Comparison of ENCODE assay signal across 19 cellular contexts in genomic region chr2:192499476-192499875, GRCh38.
DNase-seq lines count a peak whose midpoint lies in the region; ATAC-seq, FAIRE-seq and TF ChIP-seq lines count a peak whose summit lies in the region.
"Had no signal": no experiment of that assay in that cellular context is flagged by ENCODE, and none has a peak within 500 bp of the region (broad histone marks: within the 10 kb centered on the region; RNA-seq: fewer than 3 reads in every experiment).

No MANE protein-coding gene starts in this region.

- H3K9ac ChIP-seq in astrocyte (ENCODE audit: low read length): no peak overlapping the region

- H3K4me3 Mint-ChIP-seq in astrocyte (ENCODE audit: unreplicated experiment) (no peak overlapping the region), chondrocyte (ENCODE audit: unreplicated experiment) (no peak overlapping the region)
- H3K4me3 Mint-ChIP-seq in stimulated activated naive B cell treated with anti-CD40 and anti-IgM and Interleukin-4, amounts not matched to agents 10 μg/mL and 1 μg/mL and 100 μg/mL, for 72 hours: no peak overlapping the region
- H3K4me3 Mint-ChIP-seq: activated naive CD8-positive, alpha-beta T cell treated with anti-CD3 and anti-CD28 coated beads, Interleukin-2, amount 50 U/mL, for 24 hours; activated T-helper 1 cell treated with anti-CD3 and anti-CD28 coated beads, Interleukin-12 subunit alpha, Interleukin-12 subunit beta, Interleukin-2, Interleukin-4 antibody, amounts not matched to agents 30 ng/mL and 10 ng/mL and 1 ng/mL, durations not matched to agents 14 hours and 24 hours and 36 hours had no signal

- H3K27ac Mint-ChIP-seq in astrocyte (ENCODE audit: unreplicated experiment) (no peak overlapping the region), chondrocyte (ENCODE audit: unreplicated experiment) (no peak overlapping the region)
- H3K27ac Mint-ChIP-seq in stimulated activated naive B cell treated with anti-CD40 and anti-IgM and Interleukin-4, amounts not matched to agents 10 μg/mL and 1 μg/mL and 100 μg/mL, for 72 hours: no peak overlapping the region
- H3K27ac Mint-ChIP-seq: activated naive CD8-positive, alpha-beta T cell treated with anti-CD3 and anti-CD28 coated beads, Interleukin-2, amount 50 U/mL, for 24 hours; activated T-helper 1 cell treated with anti-CD3 and anti-CD28 coated beads, Interleukin-12 subunit alpha, Interleukin-12 subunit beta, Interleukin-2, Interleukin-4 antibody, amounts not matched to agents 30 ng/mL and 10 ng/mL and 1 ng/mL, durations not matched to agents 14 hours and 24 hours and 36 hours had no signal

- no peaks in the 10 kb centered on the region for H3K9me3 ChIP-seq in astrocyte (ENCODE audit: insufficient read depth, low read depth, low read length)
- H3K9me3 ChIP-seq: pancreas, SJSA1, suprapubic skin had no signal

- H3K9me3 Mint-ChIP-seq in astrocyte (ENCODE audit: unreplicated experiment) (no peaks in the 10 kb centered on the region), chondrocyte (ENCODE audit: low read depth) (no peaks in the 10 kb centered on the region)
- H3K9me3 Mint-ChIP-seq in stimulated activated naive B cell treated with anti-CD40 and anti-IgM and Interleukin-4, amounts not matched to agents 10 μg/mL and 1 μg/mL and 100 μg/mL, for 72 hours: peaks cover 0 to 2% of the 10 kb centered on the region in 2 donors
- H3K9me3 Mint-ChIP-seq: activated naive CD8-positive, alpha-beta T cell treated with anti-CD3 and anti-CD28 coated beads, Interleukin-2, amount 50 U/mL, for 24 hours; activated T-helper 1 cell treated with anti-CD3 and anti-CD28 coated beads, Interleukin-12 subunit alpha, Interleukin-12 subunit beta, Interleukin-2, Interleukin-4 antibody, amounts not matched to agents 30 ng/mL and 10 ng/mL and 1 ng/mL, durations not matched to agents 14 hours and 24 hours and 36 hours had no signal

- no peaks in the 10 kb centered on the region for H4K20me1 ChIP-seq in astrocyte (ENCODE audit: insufficient read depth, low read length)

- no peak overlapping the region for H3K27ac ChIP-seq in astrocyte (ENCODE audit: low read depth, low read length)
- H3K27ac ChIP-seq: pancreas, SJSA1, suprapubic skin had no signal

- H3K27me3 ChIP-seq in astrocyte (ENCODE audit: insufficient read depth, low read length): no peaks in the 10 kb centered on the region
- H3K27me3 ChIP-seq: pancreas, SJSA1, suprapubic skin had no signal

- no peaks in the 10 kb centered on the region for H3K79me2 ChIP-seq in astrocyte (ENCODE audit: insufficient read depth, low read length)

- no peak overlapping the region for H2AFZ ChIP-seq in astrocyte (ENCODE audit: low read depth, low read length)

- H3K4me1 Mint-ChIP-seq in astrocyte (ENCODE audit: low read depth, unreplicated experiment): peaks cover 20% of the 10 kb centered on the region
- H3K4me1 Mint-ChIP-seq in chondrocyte (ENCODE audit: low read depth): peaks cover 12% of the 10 kb centered on the region
- H3K4me1 Mint-ChIP-seq in stimulated activated naive B cell treated with anti-CD40 and anti-IgM and Interleukin-4, amounts not matched to agents 10 μg/mL and 1 μg/mL and 100 μg/mL, for 72 hours: no peaks in the 10 kb centered on the region
- H3K4me1 Mint-ChIP-seq: activated naive CD8-positive, alpha-beta T cell treated with anti-CD3 and anti-CD28 coated beads, Interleukin-2, amount 50 U/mL, for 24 hours had no signal

- no peaks in the 10 kb centered on the region for H3K36me3 ChIP-seq in astrocyte (ENCODE audit: insufficient read depth, low read length)
- H3K36me3 ChIP-seq: pancreas, SJSA1, suprapubic skin had no signal

- no peaks in the 10 kb centered on the region for H3K36me3 Mint-ChIP-seq in astrocyte (ENCODE audit: low read depth, unreplicated experiment)
- no peaks in the 10 kb centered on the region for H3K36me3 Mint-ChIP-seq in chondrocyte (ENCODE audit: low read depth)
- no peaks in the 10 kb centered on the region for H3K36me3 Mint-ChIP-seq in stimulated activated naive B cell treated with anti-CD40 and anti-IgM and Interleukin-4, amounts not matched to agents 10 μg/mL and 1 μg/mL and 100 μg/mL, for 72 hours

- H3K4me2 ChIP-seq in astrocyte (ENCODE audit: low read length): no peak overlapping the region

- DNase-seq in COLO829 (ENCODE audit: low spot score) (peak; percentile 5), M059J (ENCODE audit: low read depth) (peak; percentile 59), astrocyte (ENCODE audit: low read depth) (peak; percentile 77), iris pigment epithelial cell (ENCODE audit: low read depth) (peak; percentile 47), chondrocyte (ENCODE audit: low spot score) (no peak)
- DNase-seq in stimulated activated naive B cell treated with anti-CD40 and anti-IgM and Interleukin-4, amounts not matched to agents 10 μg/mL and 1 μg/mL and 100 μg/mL, for 72 hours: no peak
- DNase-seq: activated CD8-positive, alpha-beta memory T cell treated with anti-CD3 and anti-CD28 coated beads for 24 hours; activated naive CD8-positive, alpha-beta T cell treated with anti-CD3 and anti-CD28 coated beads, Interleukin-2, amount 50 U/mL, for 24 hours; H7; Kasumi-1; NCI-H187 treated with DMSO at 0.1 percent for 48 hours; pancreas; stimulated activated CD4-positive, alpha-beta T cell treated with anti-CD3 and anti-CD28 coated beads, Interleukin-4, amount 100 ng/mL, for 4 hours; stimulated activated CD8-positive, alpha-beta memory T cell treated with anti-CD3 and anti-CD28 coated beads, Interleukin-4, amount 100 ng/mL, for 48 hours had no signal

- FAIRE-seq in astrocyte (lab: Jason Lieb, UNC): peak; percentile 34
- FAIRE-seq: pancreas had no signal

- no peak for TF ChIP-seq CTCF in astrocyte (IDR thresholded peaks at IDR 0.05; ENCODE audit: insufficient read depth, low read depth, low read length)
- no peak for TF ChIP-seq CTCF in chondrocyte (IDR thresholded peaks at IDR 0.05)

- no peak overlapping the region for H3K4me3 ChIP-seq in astrocyte (ENCODE audit: insufficient read depth, low read depth, low read length)
- H3K4me3 ChIP-seq: pancreas, SJSA1, suprapubic skin had no signal

- H3K27me3 Mint-ChIP-seq in astrocyte (ENCODE audit: low read depth, unreplicated experiment) (no peaks in the 10 kb centered on the region), chondrocyte (ENCODE audit: low read depth) (peaks cover 4% of the 10 kb centered on the region)
- H3K27me3 Mint-ChIP-seq in stimulated activated naive B cell treated with anti-CD40 and anti-IgM and Interleukin-4, amounts not matched to agents 10 μg/mL and 1 μg/mL and 100 μg/mL, for 72 hours: no peaks in the 10 kb centered on the region
- H3K27me3 Mint-ChIP-seq: activated naive CD8-positive, alpha-beta T cell treated with anti-CD3 and anti-CD28 coated beads, Interleukin-2, amount 50 U/mL, for 24 hours had no signal

- H3K4me1 ChIP-seq in astrocyte (ENCODE audit: insufficient read depth, low read length): peaks cover 16% of the 10 kb centered on the region
- H3K4me1 ChIP-seq: pancreas, SJSA1, suprapubic skin had no signal

- ATAC-seq in GM21717 (IDR thresholded peaks at IDR 0.05; ENCODE audit: unreplicated experiment): no peak
- ATAC-seq in stimulated activated naive B cell treated with anti-CD40 and anti-IgM and Interleukin-4, amounts not matched to agents 10 μg/mL and 1 μg/mL and 100 μg/mL, for 72 hours (replicated peaks): no peak
- ATAC-seq in GM21360 (IDR thresholded peaks at IDR 0.05; ENCODE audit: unreplicated experiment): no peak
- ATAC-seq: activated naive CD8-positive, alpha-beta T cell treated with anti-CD3 and anti-CD28 coated beads, Interleukin-2, amount 50 U/mL, for 24 hours; pancreas had no signal

Comparison
In these comparisons a context has a peak if more than half of its experiments do, and no peak if none do; other contexts are left out.
1. DNase-seq: peak in COLO829 (single experiment), M059J (single experiment), astrocyte (single experiment) and iris pigment epithelial cell (single experiment); none in chondrocyte (single experiment) and stimulated activated naive B cell treated with anti-CD40 and anti-IgM and Interleukin-4, amounts not matched to agents 10 μg/mL and 1 μg/mL and 100 μg/mL, for 72 hours (single experiment).